ENCODE assay signal across 8 cellular contexts in genomic region chr14:55160989-55161388, GRCh38. TPM values are rescaled to one million over a fixed set of nuclear protein-coding genes. Genes with fewer than 3 reads are reported as not detected.
DNase-seq lines count a peak whose midpoint lies in the region; ATAC-seq, FAIRE-seq and TF ChIP-seq lines count a peak whose summit lies in the region.

No MANE protein-coding gene starts in this region.

- H3K27me3 Mint-ChIP-seq in activated CD4-positive, alpha-beta T cell treated with anti-CD3 and anti-CD28 coated beads for 36 hours, result no peaks in the 10 kb centered on the region

- intact Hi-C loops in activated CD4-positive, alpha-beta T cell treated with anti-CD3 and anti-CD28 coated beads for 36 hours (cut with DNase I, micrococcal nuclease), result loop anchor here (1.0 kb wide), 1 partner anchor 72 kb away; no protein-coding TSS in a partner anchor

- H3K4me3 ChIP-seq in AG10803 (ENCODE audit: low read length) (no peak overlapping the region), fibroblast of pulmonary artery (replicated peaks; ENCODE audit: low read depth, low read length) (no peak overlapping the region), retinal pigment epithelial cell (ENCODE audit: low read length) (no peak overlapping the region)

- POLR2A ChIA-PET in activated CD4-positive, alpha-beta T cell treated with anti-CD3 and anti-CD28 coated beads for 36 hours (lab: Charles Lee), result interaction anchor here (0.5 to 0.6 kb wide), 2 partner anchors 10 to 185 kb away, joined by 3 to 7 read pairs; no protein-coding TSS in a partner anchor

- H3K4me1 Mint-ChIP-seq in activated CD4-positive, alpha-beta T cell treated with anti-CD3 and anti-CD28 coated beads for 36 hours, result peaks cover 8% of the 10 kb centered on the region

- H3K9me3 Mint-ChIP-seq in activated CD4-positive, alpha-beta T cell treated with anti-CD3 and anti-CD28 coated beads for 36 hours (ENCODE audit: low read depth), result no peaks in the 10 kb centered on the region

- no peak overlapping the region for H3K4me3 Mint-ChIP-seq in activated CD4-positive, alpha-beta T cell treated with anti-CD3 and anti-CD28 coated beads for 36 hours

- FAIRE-seq in GM12892 (lab: Jason Lieb, UNC), result peak; percentile 67

- peaks cover 44% of the 10 kb centered on the region for H3K36me3 Mint-ChIP-seq in activated CD4-positive, alpha-beta T cell treated with anti-CD3 and anti-CD28 coated beads for 36 hours (ENCODE audit: low read depth)

- no peak overlapping the region for H3K27ac Mint-ChIP-seq in activated CD4-positive, alpha-beta T cell treated with anti-CD3 and anti-CD28 coated beads for 36 hours

- peak; percentile 41 for DNase-seq in AG10803 (ENCODE audit: low read depth)
- no peak for DNase-seq in GM12892 (ENCODE audit: insufficient read length)
- peak; percentile 60 for DNase-seq in RKO (ENCODE audit: low spot score)
- DNase-seq in fibroblast of pulmonary artery (ENCODE audit: low read depth), result peak; percentile 67
- DNase-seq in retinal pigment epithelial cell (ENCODE audit: low read depth), result peak; percentile 16
- no peak for DNase-seq in activated CD4-positive, alpha-beta T cell treated with anti-CD3 and anti-CD28 coated beads for 36 hours

- no peak for TF ChIP-seq POLR2A in GM12892 (IDR thresholded peaks at IDR 0.05; ENCODE audit: low read depth, low read length)

- CTCF ChIA-PET in activated CD4-positive, alpha-beta T cell treated with anti-CD3 and anti-CD28 coated beads for 36 hours (lab: Charles Lee), result interaction anchor here (0.6 to 1.2 kb wide), 11 partner anchors 13 to 167 kb away, joined by 3 to 8 read pairs (median 3); no protein-coding TSS in a partner anchor

- TF ChIP-seq CTCF in AG10803 (conservative IDR thresholded peaks at IDR 0.05; ENCODE audit: low read length), result peak; percentile 63
- peak; percentile 61 for TF ChIP-seq CTCF in fibroblast of pulmonary artery (IDR thresholded peaks at IDR 0.05; ENCODE audit: low read length, missing control alignments)
- peak; percentile 59 for TF ChIP-seq CTCF in retinal pigment epithelial cell (conservative IDR thresholded peaks at IDR 0.05; ENCODE audit: low read depth, low read length)

- ATAC-seq in HG03095 (IDR thresholded peaks at IDR 0.05; ENCODE audit: unreplicated experiment) (no peak), HG03175 (IDR thresholded peaks at IDR 0.05; ENCODE audit: unreplicated experiment) (no peak)
- ATAC-seq in activated CD4-positive, alpha-beta T cell treated with anti-CD3 and anti-CD28 coated beads for 36 hours, result no peak

RNA-seq across cellular contexts. Expression of gene DLGAP5, which starts 30.4 kb away (rescaled TPM):
- polyA plus RNA-seq in GM12892 (2012; ENCODE audit: missing spikeins), result 32.3 TPM
- 100 to 1,000 TPM in 1 of 2 experiments, 10 to 100 TPM in 1; 97.4 to 100 TPM for total RNA-seq in activated CD4-positive, alpha-beta T cell treated with anti-CD3 and anti-CD28 coated beads for 36 hours

RNA-seq across cellular contexts. Expression of gene LGALS3, which starts 31.9 kb away (rescaled TPM):
- polyA plus RNA-seq in GM12892 (2012; ENCODE audit: missing spikeins), result 48.5 TPM
- total RNA-seq in activated CD4-positive, alpha-beta T cell treated with anti-CD3 and anti-CD28 coated beads for 36 hours, result 1 to 10 TPM; 6.5 to 7.8 TPM

Comparison
In these comparisons a context has a peak if more than half of its experiments do, and no peak if none do; other contexts are left out.
1. DNase-seq: peak in AG10803 (single experiment), RKO (single experiment), fibroblast of pulmonary artery (single experiment) and retinal pigment epithelial cell (single experiment); none in GM12892 (single experiment) and activated CD4-positive, alpha-beta T cell treated with anti-CD3 and anti-CD28 coated beads for 36 hours (single experiment).
2. Peak in every context shown above with its lines, with median percentiles within 50 percentile points of each other: CTCF ChIP-seq.